In the genomic region with DNA sequence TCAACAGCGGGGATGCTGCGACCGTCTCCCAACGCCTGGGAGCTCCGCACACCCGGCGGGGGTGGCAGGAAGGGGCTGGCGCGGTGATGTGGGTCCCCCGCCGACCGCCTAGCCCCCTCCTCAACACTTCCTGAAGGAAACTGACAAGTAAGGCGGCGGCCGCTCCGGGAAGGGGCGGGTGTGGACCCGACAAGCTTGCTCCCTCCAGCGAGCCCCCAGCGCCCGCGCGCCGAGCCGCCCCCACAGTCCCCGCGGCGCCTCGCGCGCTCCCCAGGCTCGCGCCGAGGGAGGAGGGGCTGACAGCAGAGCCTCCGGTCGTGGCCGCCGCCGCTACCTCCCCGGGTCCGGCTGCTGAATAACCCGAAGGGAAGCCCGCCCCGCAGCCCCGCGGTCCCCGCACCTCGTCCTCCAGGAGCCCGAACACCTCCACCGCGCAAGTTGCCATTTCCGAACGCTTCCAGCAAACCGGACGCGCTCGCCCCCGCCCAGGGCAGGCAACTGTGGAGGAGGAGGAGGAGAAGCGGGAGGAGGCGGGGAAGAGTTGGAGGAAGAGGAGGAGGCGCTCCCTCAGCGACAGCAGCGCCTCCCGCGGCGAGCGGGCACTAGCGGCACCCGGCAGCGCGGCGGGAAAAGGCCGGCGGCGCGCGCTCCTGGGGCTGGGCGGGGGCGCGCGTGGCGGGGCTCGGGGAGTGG, we compare ENCODE assay signal across 8 cellular contexts. TPM values are rescaled to one million over a fixed set of nuclear protein-coding genes. Genes with fewer than 3 reads are reported as not detected.
DNase-seq lines count a peak whose midpoint lies in the region; ATAC-seq lines count a peak whose summit lies in the region.

A gene (minus strand): TSS at position 502 of the 693 bp plus-strand sequence. CDS start 57 bp downstream, at position 445.

- DNase-seq in DMS 273 treated with DMSO at 0.1 percent for 48 hours (lab: John Stamatoyannopoulos, UW) (peak; percentile 45), RPMI8226 (peak; percentile 92), fibroblast of peridontal ligament (ENCODE audit: extremely low read depth) (peak; percentile 76)
- peak; percentile 77 for DNase-seq in Jurkat, Clone E6-1 (ENCODE audit: low read depth, low spot score)
- peak; percentile 68 for DNase-seq in activated T-helper 2 cell treated with anti-CD3 and anti-CD28 coated beads, Interferon-gamma antibody, Interleukin-2, Interleukin-4, amounts not matched to agents 10 μg/mL and 5 μg/mL and 100 μg/mL, durations not matched to agents 14 hours and 24 hours and 36 hours (ENCODE audit: low spot score)
- DNase-seq in natural killer cell treated with Interleukin-12 subunit alpha and Interleukin-12 subunit beta and Interleukin-15 and Interleukin-18, amount 100 ng/mL, for 72 hours (ENCODE audit: low spot score), result peak; percentile 89
- peak; percentile 74 for DNase-seq in stimulated activated naive CD4-positive, alpha-beta T cell treated with Interleukin-2 at 50 U/mL for 16 hours (lab: John Stamatoyannopoulos, UW)

- no peaks in the 10 kb centered on the region for H3K9me3 Mint-ChIP-seq in activated T-helper 2 cell treated with anti-CD3 and anti-CD28 coated beads, Interferon-gamma antibody, Interleukin-2, Interleukin-4, amounts not matched to agents 10 μg/mL and 5 μg/mL and 100 μg/mL, durations not matched to agents 14 hours and 24 hours and 36 hours
- no peaks in the 10 kb centered on the region for H3K9me3 Mint-ChIP-seq in natural killer cell treated with Interleukin-12 subunit alpha and Interleukin-12 subunit beta and Interleukin-15 and Interleukin-18, amount 100 ng/mL, for 72 hours

- ATAC-seq in GM21619 (IDR thresholded peaks at IDR 0.05; ENCODE audit: unreplicated experiment), result peak; percentile 88
- peak; percentile 93 to 95 for ATAC-seq in natural killer cell treated with Interleukin-12 subunit alpha and Interleukin-12 subunit beta and Interleukin-15 and Interleukin-18, amount 100 ng/mL, for 72 hours

- H3K36me3 Mint-ChIP-seq in activated T-helper 2 cell treated with anti-CD3 and anti-CD28 coated beads, Interferon-gamma antibody, Interleukin-2, Interleukin-4, amounts not matched to agents 10 μg/mL and 5 μg/mL and 100 μg/mL, durations not matched to agents 14 hours and 24 hours and 36 hours (ENCODE audit: low read depth), result peaks cover 3% of the 10 kb centered on the region
- no peaks in the 10 kb centered on the region for H3K36me3 Mint-ChIP-seq in natural killer cell treated with Interleukin-12 subunit alpha and Interleukin-12 subunit beta and Interleukin-15 and Interleukin-18, amount 100 ng/mL, for 72 hours

- H3K27me3 Mint-ChIP-seq in activated T-helper 2 cell treated with anti-CD3 and anti-CD28 coated beads, Interferon-gamma antibody, Interleukin-2, Interleukin-4, amounts not matched to agents 10 μg/mL and 5 μg/mL and 100 μg/mL, durations not matched to agents 14 hours and 24 hours and 36 hours (ENCODE audit: low read depth), result peaks cover 34% of the 10 kb centered on the region
- peaks cover 7 to 12% of the 10 kb centered on the region in 2 donors for H3K27me3 Mint-ChIP-seq in natural killer cell treated with Interleukin-12 subunit alpha and Interleukin-12 subunit beta and Interleukin-15 and Interleukin-18, amount 100 ng/mL, for 72 hours

- peak within 1 kb of the TSS; percentile 12 for H3K27ac Mint-ChIP-seq in activated T-helper 2 cell treated with anti-CD3 and anti-CD28 coated beads, Interferon-gamma antibody, Interleukin-2, Interleukin-4, amounts not matched to agents 10 μg/mL and 5 μg/mL and 100 μg/mL, durations not matched to agents 14 hours and 24 hours and 36 hours
- peak within 1 kb of the TSS; percentile 18 to 78 for H3K27ac Mint-ChIP-seq in natural killer cell treated with Interleukin-12 subunit alpha and Interleukin-12 subunit beta and Interleukin-15 and Interleukin-18, amount 100 ng/mL, for 72 hours

- H3K4me1 Mint-ChIP-seq in activated T-helper 2 cell treated with anti-CD3 and anti-CD28 coated beads, Interferon-gamma antibody, Interleukin-2, Interleukin-4, amounts not matched to agents 10 μg/mL and 5 μg/mL and 100 μg/mL, durations not matched to agents 14 hours and 24 hours and 36 hours (ENCODE audit: low read depth), result peaks cover 13% of the 10 kb centered on the region
- H3K4me1 Mint-ChIP-seq in natural killer cell treated with Interleukin-12 subunit alpha and Interleukin-12 subunit beta and Interleukin-15 and Interleukin-18, amount 100 ng/mL, for 72 hours (ENCODE audit: low read depth in 2 of 2), result peaks cover 17 to 26% of the 10 kb centered on the region in 2 donors

- H3K4me3 Mint-ChIP-seq in activated T-helper 2 cell treated with anti-CD3 and anti-CD28 coated beads, Interferon-gamma antibody, Interleukin-2, Interleukin-4, amounts not matched to agents 10 μg/mL and 5 μg/mL and 100 μg/mL, durations not matched to agents 14 hours and 24 hours and 36 hours (ENCODE audit: low read depth), result peak within 1 kb of the TSS; percentile 85
- H3K4me3 Mint-ChIP-seq in natural killer cell treated with Interleukin-12 subunit alpha and Interleukin-12 subunit beta and Interleukin-15 and Interleukin-18, amount 100 ng/mL, for 72 hours, result peak within 1 kb of the TSS; percentile 88

- intact Hi-C loops in activated T-helper 2 cell treated with anti-CD3 and anti-CD28 coated beads, Interferon-gamma antibody, Interleukin-2, Interleukin-4, amounts not matched to agents 10 μg/mL and 5 μg/mL and 100 μg/mL, durations not matched to agents 14 hours and 24 hours and 36 hours (cut with micrococcal nuclease), result loop anchor here (2.0 to 10.0 kb wide), 3 partner anchors 50 to 922 kb away; a partner anchor contains a TSS

- peak within 1 kb of the TSS; percentile 72 for H3K4me3 ChIP-seq in Jurkat, Clone E6-1 (ENCODE audit: low read length)

RNA-seq across cellular contexts. Expression of the gene that starts here (rescaled TPM):
- 13.3 TPM for polyA plus RNA-seq in Jurkat, Clone E6-1 (2012; ENCODE audit: insufficient read depth, insufficient read length)
- total RNA-seq in activated T-helper 2 cell treated with anti-CD3 and anti-CD28 coated beads, Interferon-gamma antibody, Interleukin-2, Interleukin-4, amounts not matched to agents 10 μg/mL and 5 μg/mL and 100 μg/mL, durations not matched to agents 14 hours and 24 hours and 36 hours, result 10.2 and 13.9 TPM in 2 replicates
- 10 to 100 TPM; 14.9 to 22.7 TPM for total RNA-seq in natural killer cell treated with Interleukin-12 subunit alpha and Interleukin-12 subunit beta and Interleukin-15 and Interleukin-18, amount 100 ng/mL, for 72 hours

Comparison
In these comparisons a context has a peak if more than half of its experiments do, and no peak if none do; other contexts are left out.
1. Peak in every context shown above with its lines: DNase-seq, ATAC-seq and H3K4me3 ChIP-seq.